Comparison of ENCODE assay signal across 2 cellular contexts in the genomic region with DNA sequence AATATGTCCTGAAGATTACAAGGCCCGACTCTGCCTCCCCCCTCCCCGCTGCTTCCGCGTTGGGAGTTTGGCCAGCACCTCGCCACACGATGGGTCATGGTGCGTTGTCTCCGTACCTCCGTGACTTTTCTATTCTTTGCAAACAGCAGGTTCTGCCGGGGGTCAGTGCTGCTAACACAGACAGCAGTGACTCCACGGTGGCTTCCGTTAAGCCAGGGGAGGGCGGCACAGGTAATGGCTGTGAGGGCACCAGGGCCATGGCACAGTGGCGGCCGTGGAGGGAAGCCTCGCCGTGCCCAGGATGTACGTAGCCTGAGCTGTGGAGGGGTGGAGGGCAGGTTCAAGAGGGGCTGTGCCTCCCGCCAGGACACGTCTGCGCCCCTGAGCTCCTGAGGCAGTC.
TF ChIP-seq lines count a peak whose summit lies in the region.

No MANE protein-coding gene starts in this region.

TF ChIP-seq in HepG2, 621 proteins besides CTCF, POLR2A, EP300 and RAD21:
- TF ChIP-seq FOXK1 (CRISPR knock-in tag; IDR thresholded peaks at IDR 0.05; ENCODE audit: borderline replicate concordance, low read depth): no peak
- TF ChIP-seq HNF4G (IDR thresholded peaks at IDR 0.05; ENCODE audit: borderline replicate concordance, low read depth, low read length): no peak
- TF ChIP-seq HNF4G (CRISPR knock-in tag; IDR thresholded peaks at IDR 0.05; ENCODE audit: borderline replicate concordance, low read depth): no peak
- TF ChIP-seq MTF2 (CRISPR knock-in tag; IDR thresholded peaks at IDR 0.05; ENCODE audit: borderline replicate concordance): no peak
- TF ChIP-seq ZNF7 (CRISPR knock-in tag; IDR thresholded peaks at IDR 0.05): no peak
- no peak for TF ChIP-seq KAT8 (CRISPR knock-in tag; IDR thresholded peaks at IDR 0.05)

TF ChIP-seq in SK-N-SH, 30 proteins besides CTCF, POLR2A, EP300 and RAD21:
- TF ChIP-seq MEF2A (IDR thresholded peaks at IDR 0.05; ENCODE audit: borderline replicate concordance, low read depth) (no peak), RXRA (IDR thresholded peaks at IDR 0.05; ENCODE audit: borderline replicate concordance, low read depth) (no peak), FOSL2 (IDR thresholded peaks at IDR 0.05; ENCODE audit: borderline replicate concordance, low read depth) (no peak), NFIC (IDR thresholded peaks at IDR 0.05; ENCODE audit: borderline replicate concordance) (no peak), TCF12 (IDR thresholded peaks at IDR 0.05) (no peak), GATA2 (CRISPR knock-in tag; IDR thresholded peaks at IDR 0.05) (no peak), FOXJ3 (CRISPR knock-in tag; IDR thresholded peaks at IDR 0.05) (no peak), JUND (IDR thresholded peaks at IDR 0.05) (no peak)
- TF ChIP-seq, protein P1, sequence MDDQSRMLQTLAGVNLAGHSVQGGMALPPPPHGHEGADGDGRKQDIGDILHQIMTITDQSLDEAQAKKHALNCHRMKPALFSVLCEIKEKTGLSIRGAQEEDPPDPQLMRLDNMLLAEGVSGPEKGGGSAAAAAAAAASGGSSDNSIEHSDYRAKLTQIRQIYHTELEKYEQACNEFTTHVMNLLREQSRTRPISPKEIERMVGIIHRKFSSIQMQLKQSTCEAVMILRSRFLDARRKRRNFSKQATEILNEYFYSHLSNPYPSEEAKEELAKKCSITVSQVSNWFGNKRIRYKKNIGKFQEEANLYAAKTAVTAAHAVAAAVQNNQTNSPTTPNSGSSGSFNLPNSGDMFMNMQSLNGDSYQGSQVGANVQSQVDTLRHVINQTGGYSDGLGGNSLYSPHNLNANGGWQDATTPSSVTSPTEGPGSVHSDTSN (IDR thresholded peaks at IDR 0.05): no peak
- TF ChIP-seq, protein P2, sequence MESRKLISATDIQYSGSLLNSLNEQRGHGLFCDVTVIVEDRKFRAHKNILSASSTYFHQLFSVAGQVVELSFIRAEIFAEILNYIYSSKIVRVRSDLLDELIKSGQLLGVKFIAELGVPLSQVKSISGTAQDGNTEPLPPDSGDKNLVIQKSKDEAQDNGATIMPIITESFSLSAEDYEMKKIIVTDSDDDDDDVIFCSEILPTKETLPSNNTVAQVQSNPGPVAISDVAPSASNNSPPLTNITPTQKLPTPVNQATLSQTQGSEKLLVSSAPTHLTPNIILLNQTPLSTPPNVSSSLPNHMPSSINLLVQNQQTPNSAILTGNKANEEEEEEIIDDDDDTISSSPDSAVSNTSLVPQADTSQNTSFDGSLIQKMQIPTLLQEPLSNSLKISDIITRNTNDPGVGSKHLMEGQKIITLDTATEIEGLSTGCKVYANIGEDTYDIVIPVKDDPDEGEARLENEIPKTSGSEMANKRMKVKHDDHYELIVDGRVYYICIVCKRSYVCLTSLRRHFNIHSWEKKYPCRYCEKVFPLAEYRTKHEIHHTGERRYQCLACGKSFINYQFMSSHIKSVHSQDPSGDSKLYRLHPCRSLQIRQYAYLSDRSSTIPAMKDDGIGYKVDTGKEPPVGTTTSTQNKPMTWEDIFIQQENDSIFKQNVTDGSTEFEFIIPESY (IDR thresholded peaks at IDR 0.05; ENCODE audit: borderline replicate concordance, low read depth): no peak
